ENCODE assay signal across 8 cellular contexts in genomic region chr21:34807146-34807880, GRCh38.
A peak's percentile ranks its signal among the peaks of the same experiment; 100 is the strongest.
DNase-seq lines count a peak whose midpoint lies in the region; ATAC-seq, FAIRE-seq and TF ChIP-seq lines count a peak whose summit lies in the region.

No MANE protein-coding gene starts in this region.

- DNase-seq in right cardiac atrium = no peak
- no peak for DNase-seq in right atrium auricular region (ENCODE audit: low spot score)
- DNase-seq in RKO (ENCODE audit: low spot score) = peak; percentile 98
- no peak for DNase-seq in right lobe of liver
- DNase-seq in stimulated activated CD8-positive, alpha-beta memory T cell treated with anti-CD3 and anti-CD28 coated beads, Interleukin-7, amount 100 ng/mL, for 24 hours (ENCODE audit: low read depth) = peak; percentile 25
- DNase-seq in NCI-H146 treated with DMSO at 0.1 percent for 48 hours (lab: John Stamatoyannopoulos, UW; ENCODE audit: unreplicated experiment) = no peak
- no peak for DNase-seq in GM12891 (ENCODE audit: insufficient read length, low spot score)

- H3K9me3 ChIP-seq in right cardiac atrium (ENCODE audit: control insufficient read depth, low read length) (no peaks in the 10 kb centered on the region), right atrium auricular region (peaks cover 0 to 5% of the 10 kb centered on the region in 2 donors), right lobe of liver (no peaks in the 10 kb centered on the region)

- H3K4me1 ChIP-seq in right cardiac atrium (ENCODE audit: control insufficient read depth, insufficient read depth, low read length) (no peaks in the 10 kb centered on the region), right atrium auricular region (no peaks in the 10 kb centered on the region), right lobe of liver (no peaks in the 10 kb centered on the region)

- intact Hi-C loops in right cardiac atrium (cut with DNase I) (no loop called here), right lobe of liver (cut with DNase I) (no loop called here)

- WGBS in right cardiac atrium = 79% methylated on average over 7 of the region's 7 CpGs
- WGBS in right lobe of liver (ENCODE audit: insufficient coverage, low coverage, low lambda C conversion rate, missing lambda C conversion rate) = 100% methylated on average over 5 of the region's 7 CpGs

- peak overlapping the region; percentile 93 for H3K27ac Mint-ChIP-seq in activated naive CD4-positive, alpha-beta T cell treated with anti-CD3 and anti-CD28 coated beads, Interleukin-2, amount 50 U/mL, for 24 hours

- no peak for FAIRE-seq in GM12891 (lab: Jason Lieb, UNC)

- H3K27ac ChIP-seq in right cardiac atrium (ENCODE audit: low read length) (no peak overlapping the region), right atrium auricular region (peak overlapping the region in 1 of 2 donors; percentile 26), right lobe of liver (peak overlapping the region in 1 of 3 donors; percentile 39)

- peaks cover 93% of the 10 kb centered on the region for H3K4me1 Mint-ChIP-seq in activated naive CD4-positive, alpha-beta T cell treated with anti-CD3 and anti-CD28 coated beads, Interleukin-2, amount 50 U/mL, for 24 hours

- H3K27me3 ChIP-seq in right cardiac atrium (ENCODE audit: control insufficient read depth, insufficient read depth) (no peaks in the 10 kb centered on the region), right atrium auricular region (no peaks in the 10 kb centered on the region), right lobe of liver (no peaks in the 10 kb centered on the region)

- H3K36me3 ChIP-seq in right atrium auricular region (no peaks in the 10 kb centered on the region), right lobe of liver (no peaks in the 10 kb centered on the region)

- H3K4me3 ChIP-seq in right cardiac atrium (ENCODE audit: low read length) = no peak overlapping the region
- H3K4me3 ChIP-seq in right atrium auricular region = no peak overlapping the region
- H3K4me3 ChIP-seq in right lobe of liver = no peak overlapping the region

- ATAC-seq in right cardiac atrium = peak; percentile 29 to 78
- ATAC-seq in right lobe of liver = peak; percentile 35 to 71 (median 60)

- H3K4me3 Mint-ChIP-seq in activated naive CD4-positive, alpha-beta T cell treated with anti-CD3 and anti-CD28 coated beads, Interleukin-2, amount 50 U/mL, for 24 hours = peak overlapping the region; percentile 66

- TF ChIP-seq CTCF in right atrium auricular region (IDR thresholded peaks at IDR 0.05) = no peak
- no peak for TF ChIP-seq CTCF in right lobe of liver (IDR thresholded peaks at IDR 0.05)

- peaks cover 40% of the 10 kb centered on the region for H3K36me3 Mint-ChIP-seq in activated naive CD4-positive, alpha-beta T cell treated with anti-CD3 and anti-CD28 coated beads, Interleukin-2, amount 50 U/mL, for 24 hours

- H3K9me3 Mint-ChIP-seq in activated naive CD4-positive, alpha-beta T cell treated with anti-CD3 and anti-CD28 coated beads, Interleukin-2, amount 50 U/mL, for 24 hours = peaks cover 14% of the 10 kb centered on the region

- TF ChIP-seq POLR2A in right lobe of liver (IDR thresholded peaks at IDR 0.05) (no peak), GM12891 (IDR thresholded peaks at IDR 0.05; ENCODE audit: low read depth, low read length) (no peak)

- no peaks in the 10 kb centered on the region for H3K27me3 Mint-ChIP-seq in activated naive CD4-positive, alpha-beta T cell treated with anti-CD3 and anti-CD28 coated beads, Interleukin-2, amount 50 U/mL, for 24 hours

TF ChIP-seq in GM12891, 5 proteins besides CTCF, POLR2A, EP300 and RAD21:
- no peak for TF ChIP-seq POLR2AphosphoS5 (IDR thresholded peaks at IDR 0.05; ENCODE audit: low read depth, low read length)
- no peak for TF ChIP-seq TAF1 (IDR thresholded peaks at IDR 0.05; ENCODE audit: low read depth, low read length)
- TF ChIP-seq POU2F2 (IDR thresholded peaks at IDR 0.05; ENCODE audit: low read depth, low read length) = no peak
- TF ChIP-seq PAX5 (IDR thresholded peaks at IDR 0.05; ENCODE audit: insufficient read depth, low read length, severe bottlenecking) = no peak
- TF ChIP-seq SPI1 (IDR thresholded peaks at IDR 0.05; ENCODE audit: low read depth, low read length) = no peak

Comparison
In these comparisons a context has a peak if more than half of its experiments do, and no peak if none do; other contexts are left out.
1. DNase-seq: peak in RKO (single experiment) and stimulated activated CD8-positive, alpha-beta memory T cell treated with anti-CD3 and anti-CD28 coated beads, Interleukin-7, amount 100 ng/mL, for 24 hours (single experiment); none in right cardiac atrium (0 of 3), right atrium auricular region (single experiment), right lobe of liver (0 of 3), NCI-H146 treated with DMSO at 0.1 percent for 48 hours (single experiment) and GM12891 (single experiment).